In the genomic region with DNA sequence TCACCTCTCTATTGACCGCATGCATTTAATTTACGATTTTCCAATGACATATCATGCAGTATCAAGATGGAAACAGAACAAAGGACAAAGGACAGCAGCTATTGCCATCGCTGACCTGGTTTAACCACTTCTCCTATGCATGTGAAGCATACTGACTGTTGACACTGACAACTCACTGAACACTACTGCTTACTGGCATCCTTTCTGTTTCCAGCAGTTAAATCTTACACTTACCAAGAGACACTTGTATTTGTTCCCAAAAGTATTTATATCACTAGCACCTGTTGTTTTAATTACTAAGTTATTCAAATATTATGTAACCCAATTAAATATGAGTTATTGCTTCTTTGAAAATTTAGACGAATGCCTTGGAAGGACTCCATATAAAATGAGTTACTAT, we compare ENCODE assay signal across 24 cellular contexts.
A peak's percentile ranks its signal among the peaks of the same experiment; 100 is the strongest.
DNase-seq lines count a peak whose midpoint lies in the region; ATAC-seq and TF ChIP-seq lines count a peak whose summit lies in the region.
"Had no signal": no experiment of that assay in that cellular context is flagged by ENCODE, and none has a peak within 500 bp of the region (broad histone marks: within the 10 kb centered on the region; RNA-seq: fewer than 3 reads in every experiment).

No MANE protein-coding gene starts in this region.

- no peaks in the 10 kb centered on the region for H3K36me3 ChIP-seq in PC-3 (ENCODE audit: low read depth, low read length)
- H3K36me3 ChIP-seq: BLaER1 treated with 17β-estradiol and CSF1 and Interleukin-3, amounts not matched to agents 10 nM and 100 nM had no signal

- no peaks in the 10 kb centered on the region for H3K27me3 Mint-ChIP-seq in T-helper 2 cell treated with Interferon-gamma antibody and Interleukin-4, amounts not matched to agents 5 μg/mL and 100 μg/mL, for 36 hours (ENCODE audit: low read depth)
- H3K27me3 Mint-ChIP-seq: CD4-positive, alpha-beta memory T cell had no signal

- no TSS peak for BruUV-seq in PC-3 (replicated peaks; lab: Mats Ljungman, UMichigan)

- CTCF ChIA-PET in PC-3 (lab: Charles Lee), result no interaction called here

- H2AFZ ChIP-seq in PC-3 (ENCODE audit: low read length), result no peak overlapping the region

- ATAC-seq in PC-3 (peak; percentile 70), left ventricle myocardium superior (peak; percentile 85), HG02610 (IDR thresholded peaks at IDR 0.05; ENCODE audit: unreplicated experiment) (no peak)
- ATAC-seq: GM12878 had no signal

- no peaks in the 10 kb centered on the region for H3K36me3 Mint-ChIP-seq in T-helper 2 cell treated with Interferon-gamma antibody and Interleukin-4, amounts not matched to agents 5 μg/mL and 100 μg/mL, for 36 hours (ENCODE audit: low read depth)
- H3K36me3 Mint-ChIP-seq: CD4-positive, alpha-beta memory T cell had no signal

- H3F3A ChIP-seq in PC-3 (ENCODE audit: low read length, unreplicated experiment), result no peaks in the 10 kb centered on the region

- no peaks in the 10 kb centered on the region for H4K20me1 ChIP-seq in PC-3 (ENCODE audit: low read length)
- H4K20me1 ChIP-seq: BLaER1 treated with 17β-estradiol and CSF1 and Interleukin-3, amounts not matched to agents 10 nM and 100 nM had no signal

- no peaks in the 10 kb centered on the region for H3K9me2 ChIP-seq in PC-3 (replicated peaks; ENCODE audit: low read length)

- POLR2A ChIA-PET in PC-3 (lab: Charles Lee; ENCODE audit: unreplicated experiment), result no interaction called here

- TF ChIP-seq CTCF in PC-3 (conservative IDR thresholded peaks at IDR 0.05; ENCODE audit: low read depth, low read length), result no peak

- peak overlapping the region; percentile 49 for H3K4me2 ChIP-seq in PC-3 (ENCODE audit: low read length)
- H3K4me2 ChIP-seq: BLaER1 treated with 17β-estradiol and CSF1 and Interleukin-3, amounts not matched to agents 10 nM and 100 nM; KMS-11 had no signal

- no peaks in the 10 kb centered on the region for H3K9me3 Mint-ChIP-seq in T-helper 2 cell treated with Interferon-gamma antibody and Interleukin-4, amounts not matched to agents 5 μg/mL and 100 μg/mL, for 36 hours
- H3K9me3 Mint-ChIP-seq: HFFc6 had no signal

- H3K27ac ChIP-seq in PC-3 (ENCODE audit: low read length), result 0 out of 2 replicates have a peak overlapping the region, but pooled peaks have one; percentile 29
- H3K27ac ChIP-seq: BLaER1 treated with 17β-estradiol and CSF1 and Interleukin-3, amounts not matched to agents 10 nM and 100 nM; HL-60; KMS-11 had no signal

- peak; percentile 44 for DNase-seq in NCI-H510A treated with DMSO at 0.1 percent for 48 hours (lab: John Stamatoyannopoulos, UW)
- DNase-seq in NCI-H510A (lab: John Stamatoyannopoulos, UW), result no peak
- DNase-seq in HT-29 (ENCODE audit: low spot score), result peak; percentile 72
- peak; percentile 58 for DNase-seq in PC-3
- no peak for DNase-seq in left ventricle myocardium superior
- no peak for DNase-seq in T-helper 2 cell treated with Interferon-gamma antibody and Interleukin-4, amounts not matched to agents 5 μg/mL and 100 μg/mL, for 36 hours (ENCODE audit: low spot score)
- no peak for DNase-seq in DMS114 treated with DMSO at 0.1 percent for 48 hours (lab: John Stamatoyannopoulos, UW; ENCODE audit: unreplicated experiment)
- DNase-seq: 8988T; Caco-2; CD4-positive, alpha-beta memory T cell; DMS 273 treated with DMSO at 0.1 percent for 48 hours; DND-41; HFFc6; MV-4-11; NCI-H1105 treated with DMSO at 0.1 percent for 48 hours; NCI-H1694; NCI-H2081; NCI-H774; SW 1271 had no signal

- peaks cover 72% of the 10 kb centered on the region for H3K4me1 ChIP-seq in PC-3 (ENCODE audit: insufficient read depth, low read length)

- H3K27ac Mint-ChIP-seq in T-helper 2 cell treated with Interferon-gamma antibody and Interleukin-4, amounts not matched to agents 5 μg/mL and 100 μg/mL, for 36 hours, result no peak overlapping the region

- H3K4me3 Mint-ChIP-seq in T-helper 2 cell treated with Interferon-gamma antibody and Interleukin-4, amounts not matched to agents 5 μg/mL and 100 μg/mL, for 36 hours, result no peak overlapping the region
- H3K4me3 Mint-ChIP-seq: CD4-positive, alpha-beta memory T cell; HFFc6 had no signal

- peak overlapping the region; percentile 22; the same call in 1 of the 2 replicates for H3K4me3 ChIP-seq in PC-3 (ENCODE audit: low read length)
- H3K4me3 ChIP-seq: BLaER1 treated with 17β-estradiol and CSF1 and Interleukin-3, amounts not matched to agents 10 nM and 100 nM; GM12878 had no signal

- H3K9ac ChIP-seq in PC-3 (ENCODE audit: low read length), result no peak overlapping the region
- H3K9ac ChIP-seq: BLaER1 treated with 17β-estradiol and CSF1 and Interleukin-3, amounts not matched to agents 10 nM and 100 nM; KMS-11 had no signal

- no peaks in the 10 kb centered on the region for H3K27me3 ChIP-seq in PC-3 (ENCODE audit: low read length)
- H3K27me3 ChIP-seq: BLaER1 treated with 17β-estradiol and CSF1 and Interleukin-3, amounts not matched to agents 10 nM and 100 nM had no signal

- intact Hi-C loops in PC-3 (cut with micrococcal nuclease), result loop anchor here (5.0 kb wide), 1 partner anchor 162 kb away; no protein-coding TSS in a partner anchor
- intact Hi-C loops in left ventricle myocardium superior (cut with micrococcal nuclease), result no loop called here

- H3K79me2 ChIP-seq in PC-3 (ENCODE audit: low read length), result 0 out of 2 replicates have a peak, but pooled peaks cover 8% of the 10 kb centered on the region

- no peaks in the 10 kb centered on the region for H3K4me1 Mint-ChIP-seq in T-helper 2 cell treated with Interferon-gamma antibody and Interleukin-4, amounts not matched to agents 5 μg/mL and 100 μg/mL, for 36 hours (ENCODE audit: low read depth)
- H3K4me1 Mint-ChIP-seq: CD4-positive, alpha-beta memory T cell had no signal

- no peaks in the 10 kb centered on the region for H3K9me3 ChIP-seq in PC-3 (ENCODE audit: low read length)
- H3K9me3 ChIP-seq: BLaER1 treated with 17β-estradiol and CSF1 and Interleukin-3, amounts not matched to agents 10 nM and 100 nM; Caco-2 had no signal

Comparison
In these comparisons a context has a peak if more than half of its experiments do, and no peak if none do; other contexts are left out.
1. DNase-seq: peak in NCI-H510A treated with DMSO at 0.1 percent for 48 hours (single experiment), HT-29 (single experiment) and PC-3 (single experiment); none in NCI-H510A (single experiment), left ventricle myocardium superior (single experiment), T-helper 2 cell treated with Interferon-gamma antibody and Interleukin-4, amounts not matched to agents 5 μg/mL and 100 μg/mL, for 36 hours (single experiment) and DMS114 treated with DMSO at 0.1 percent for 48 hours (single experiment).